Comparison of ENCODE assay signal across 8 cellular contexts in the genomic region with DNA sequence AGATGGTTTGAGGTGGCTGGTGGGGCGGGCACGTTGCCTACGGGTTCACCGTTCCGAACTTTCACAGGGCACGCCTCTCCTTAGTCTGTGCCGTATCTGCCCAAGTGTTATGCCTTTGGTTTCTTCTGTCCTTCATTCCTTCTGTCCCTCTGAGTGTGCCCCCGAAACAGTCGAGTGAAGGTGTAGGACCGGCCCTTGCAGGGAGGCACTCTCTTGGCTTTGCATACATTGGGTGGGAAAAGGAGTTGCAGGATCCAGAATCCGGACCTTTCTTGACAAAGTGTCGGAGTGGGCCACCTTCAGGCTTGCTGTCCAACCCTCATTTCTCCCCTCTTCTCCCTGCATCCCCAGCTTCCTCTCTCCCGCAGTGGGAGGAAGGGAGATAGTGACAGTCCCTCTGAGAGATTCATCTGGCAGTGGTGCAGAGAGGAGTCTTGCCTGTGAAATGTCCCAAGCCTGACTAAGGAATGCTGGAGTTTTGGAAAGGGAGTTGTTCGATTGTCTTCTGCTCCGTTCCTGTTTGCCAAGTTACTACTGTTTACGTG. TPM values are rescaled to one million over a fixed set of nuclear protein-coding genes. Genes with fewer than 3 reads are reported as not detected.
A peak's percentile ranks its signal among the peaks of the same experiment; 100 is the strongest.
DNase-seq lines count a peak whose midpoint lies in the region; ATAC-seq and TF ChIP-seq lines count a peak whose summit lies in the region.

No MANE protein-coding gene starts in this region.

- peaks cover 9% of the 10 kb centered on the region for H3K36me3 Mint-ChIP-seq in activated CD8-positive, alpha-beta memory T cell treated with anti-CD3 and anti-CD28 coated beads, Interleukin-2, amount 10 ng/mL, durations not matched to agents 7 days and 5 days

- in situ Hi-C loops in astrocyte of the spinal cord (cut with HindIII; ENCODE audit: low sequenced_read_pairs), result no loop called here

- peak overlapping the region; percentile 91 for H3K27ac Mint-ChIP-seq in activated CD8-positive, alpha-beta memory T cell treated with anti-CD3 and anti-CD28 coated beads, Interleukin-2, amount 10 ng/mL, durations not matched to agents 7 days and 5 days

- TF ChIP-seq CTCF in astrocyte of the spinal cord (IDR thresholded peaks at IDR 0.05; ENCODE audit: low read depth, low read length), result no peak

- H3K27me3 Mint-ChIP-seq in activated CD8-positive, alpha-beta memory T cell treated with anti-CD3 and anti-CD28 coated beads, Interleukin-2, amount 10 ng/mL, durations not matched to agents 7 days and 5 days, result peaks cover 7% of the 10 kb centered on the region

- TF ChIP-seq RAD21 in Ishikawa (IDR thresholded peaks at IDR 0.05; ENCODE audit: low read depth), result no peak

- peaks cover 46% of the 10 kb centered on the region for H3K4me1 Mint-ChIP-seq in activated CD8-positive, alpha-beta memory T cell treated with anti-CD3 and anti-CD28 coated beads, Interleukin-2, amount 10 ng/mL, durations not matched to agents 7 days and 5 days

- peak; percentile 61 for ATAC-seq in activated CD8-positive, alpha-beta memory T cell treated with anti-CD3 and anti-CD28 coated beads, Interleukin-2, amount 10 ng/mL, durations not matched to agents 7 days and 5 days
- peak; percentile 51 for ATAC-seq in stimulated activated naive CD8-positive, alpha-beta T cell treated with anti-CD3 and anti-CD28 coated beads, Interleukin-15, Interleukin-2, amounts not matched to agents 100 U/mL and 50 U/mL, for 24 hours
- ATAC-seq in GM18517 (IDR thresholded peaks at IDR 0.05; ENCODE audit: unreplicated experiment), result no peak

- no peaks in the 10 kb centered on the region for H3K9me3 Mint-ChIP-seq in activated CD8-positive, alpha-beta memory T cell treated with anti-CD3 and anti-CD28 coated beads, Interleukin-2, amount 10 ng/mL, durations not matched to agents 7 days and 5 days (ENCODE audit: low read depth)

- TF ChIP-seq EP300 in Ishikawa (IDR thresholded peaks at IDR 0.05; ENCODE audit: borderline replicate concordance), result no peak

- CTCF ChIA-PET in activated CD8-positive, alpha-beta memory T cell treated with anti-CD3 and anti-CD28 coated beads, Interleukin-2, amount 10 ng/mL, durations not matched to agents 7 days and 5 days (lab: Charles Lee), result interaction anchor here (1.1 to 2.5 kb wide), 3 partner anchors 101 to 317 kb away, joined by 3 to 9 read pairs (median 8); a partner anchor contains a TSS

- peak overlapping the region; percentile 97 for H3K4me3 ChIP-seq in astrocyte of the spinal cord (ENCODE audit: low read depth, low read length)

- no peak for DNase-seq in activated CD8-positive, alpha-beta memory T cell treated with anti-CD3 and anti-CD28 coated beads, Interleukin-2, amount 10 ng/mL, durations not matched to agents 7 days and 5 days
- no peak for DNase-seq in activated CD8-positive, alpha-beta memory T cell treated with anti-CD3 and anti-CD28 coated beads, Interleukin-2, amount 50 U/mL, for 48 hours
- DNase-seq in astrocyte of the spinal cord (ENCODE audit: low read depth, low spot score) (no peak), islet precursor cell (peak; percentile 72), NCI-H524 treated with DMSO at 0.1 percent for 48 hours (lab: John Stamatoyannopoulos, UW) (no peak)
- DNase-seq in stimulated activated naive CD8-positive, alpha-beta T cell treated with anti-CD3 and anti-CD28 coated beads, Interleukin-15, Interleukin-2, amounts not matched to agents 100 U/mL and 50 U/mL, for 24 hours, result no peak

- peak overlapping the region; percentile 95 for H3K4me3 Mint-ChIP-seq in activated CD8-positive, alpha-beta memory T cell treated with anti-CD3 and anti-CD28 coated beads, Interleukin-2, amount 10 ng/mL, durations not matched to agents 7 days and 5 days

TF ChIP-seq in Ishikawa, 13 proteins besides CTCF, POLR2A, EP300 and RAD21:
- TF ChIP-seq, protein P1, sequence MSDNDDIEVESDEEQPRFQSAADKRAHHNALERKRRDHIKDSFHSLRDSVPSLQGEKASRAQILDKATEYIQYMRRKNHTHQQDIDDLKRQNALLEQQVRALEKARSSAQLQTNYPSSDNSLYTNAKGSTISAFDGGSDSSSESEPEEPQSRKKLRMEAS (IDR thresholded peaks at IDR 0.05), result peak; percentile 16; the same call in 1 of the 2 replicates
- TF ChIP-seq EGR1 (IDR thresholded peaks at IDR 0.05), result no peak

RNA-seq across cellular contexts. Expression of a gene that starts 0.6 kb away (rescaled TPM):
- 10 to 100 TPM; 20.1 to 25.0 TPM for total RNA-seq in activated CD8-positive, alpha-beta memory T cell treated with anti-CD3 and anti-CD28 coated beads, Interleukin-2, amount 10 ng/mL, durations not matched to agents 7 days and 5 days

RNA-seq across cellular contexts. Expression of a gene that starts 0.8 kb away (rescaled TPM):
- total RNA-seq in activated CD8-positive, alpha-beta memory T cell treated with anti-CD3 and anti-CD28 coated beads, Interleukin-2, amount 10 ng/mL, durations not matched to agents 7 days and 5 days, result under 1 TPM; 0.40 to 0.53 TPM
